ENCODE assay signal across 18 cellular contexts in the genomic region with DNA sequence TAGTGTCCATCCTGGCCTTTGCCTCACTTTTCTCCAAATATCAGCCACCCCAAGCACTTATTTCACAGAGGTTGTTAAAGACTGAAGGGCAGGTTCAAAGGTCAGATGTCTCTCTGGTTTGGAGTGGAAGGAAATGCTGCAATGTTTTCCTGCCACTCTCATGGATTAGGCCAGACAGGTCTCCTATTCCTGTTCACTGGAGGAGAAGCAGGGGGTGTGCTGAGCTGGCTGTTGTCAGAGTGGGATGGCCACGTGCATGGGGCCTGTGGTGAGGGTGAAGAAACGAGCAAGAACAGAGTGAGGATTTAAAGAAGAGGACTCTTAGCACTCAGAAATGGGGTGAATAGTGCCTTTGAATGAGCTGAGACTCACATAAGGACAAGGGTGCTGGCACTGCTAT. TPM values are rescaled to one million over a fixed set of nuclear protein-coding genes. Genes with fewer than 3 reads are reported as not detected.
DNase-seq lines count a peak whose midpoint lies in the region; ATAC-seq, FAIRE-seq and TF ChIP-seq lines count a peak whose summit lies in the region.
"Had no signal": no experiment of that assay in that cellular context is flagged by ENCODE, and none has a peak within 500 bp of the region (broad histone marks: within the 10 kb centered on the region; RNA-seq: fewer than 3 reads in every experiment).

No MANE protein-coding gene starts in this region.

- H3K4me3 ChIP-seq in HepG2 (replicated peaks in 1 of 3; ENCODE audit: insufficient read depth in 1 of 3, low read depth in 2 of 3, low read length in 3 of 3), result no peak overlapping the region
- H3K4me3 ChIP-seq in A673 (ENCODE audit: low read depth, low read length, poor library complexity, severe bottlenecking), result no peak overlapping the region
- H3K4me3 ChIP-seq: MG63, PC-9 had no signal

- H3K4me2 ChIP-seq in HepG2 (ENCODE audit: low read depth, low read length), result peak overlapping the region; percentile 39; the same call in 1 of the 2 replicates
- H3K4me2 ChIP-seq: PC-9 had no signal

- no peak for TF ChIP-seq EP300 in HepG2 (IDR thresholded peaks at IDR 0.05; ENCODE audit: low read depth in 2 of 2, low read length in 2 of 2)
- TF ChIP-seq EP300 in HepG2 (CRISPR knock-in tag; IDR thresholded peaks at IDR 0.05; ENCODE audit: borderline replicate concordance), result no peak

- H3K4me1 ChIP-seq in HepG2 (ENCODE audit: insufficient read depth, low read length) (peaks cover 49% of the 10 kb centered on the region), A673 (ENCODE audit: insufficient read depth, low read length, poor library complexity, severe bottlenecking) (no peaks in the 10 kb centered on the region)

- peak overlapping the region; percentile 22 for H3K27ac Mint-ChIP-seq in activated T-helper 17 cell treated with anti-CD3 and anti-CD28 coated beads, Interleukin-2, amount 50 U/mL, for 72 hours
- peak overlapping the region; percentile 55 for H3K27ac Mint-ChIP-seq in stimulated activated effector memory CD8-positive, alpha-beta T cell treated with anti-CD3 and anti-CD28 coated beads, Interleukin-12 subunit alpha, Interleukin-12 subunit beta, amount 100 ng/mL, for 72 hours
- H3K27ac Mint-ChIP-seq in natural killer cell treated with Interleukin-12 subunit alpha and Interleukin-12 subunit beta and Interleukin-15 and Interleukin-18, amount 100 ng/mL, for 72 hours, result no peak overlapping the region

- no peaks in the 10 kb centered on the region for H3K79me2 ChIP-seq in HepG2 (ENCODE audit: insufficient read depth, low read length)

- H3K4me1 Mint-ChIP-seq in activated T-helper 17 cell treated with anti-CD3 and anti-CD28 coated beads, Interleukin-2, amount 50 U/mL, for 72 hours, result no peaks in the 10 kb centered on the region
- peaks cover 8% of the 10 kb centered on the region for H3K4me1 Mint-ChIP-seq in stimulated activated effector memory CD8-positive, alpha-beta T cell treated with anti-CD3 and anti-CD28 coated beads, Interleukin-12 subunit alpha, Interleukin-12 subunit beta, amount 100 ng/mL, for 72 hours
- H3K4me1 Mint-ChIP-seq in natural killer cell treated with Interleukin-12 subunit alpha and Interleukin-12 subunit beta and Interleukin-15 and Interleukin-18, amount 100 ng/mL, for 72 hours (ENCODE audit: low read depth in 2 of 2), result no peaks in the 10 kb centered on the region

- H2AFZ ChIP-seq in HepG2 (ENCODE audit: low read length), result no peak overlapping the region
- H2AFZ ChIP-seq: PC-9 had no signal

- no peaks in the 10 kb centered on the region for H3K36me3 Mint-ChIP-seq in activated T-helper 17 cell treated with anti-CD3 and anti-CD28 coated beads, Interleukin-2, amount 50 U/mL, for 72 hours (ENCODE audit: low read depth)
- no peaks in the 10 kb centered on the region for H3K36me3 Mint-ChIP-seq in stimulated activated effector memory CD8-positive, alpha-beta T cell treated with anti-CD3 and anti-CD28 coated beads, Interleukin-12 subunit alpha, Interleukin-12 subunit beta, amount 100 ng/mL, for 72 hours
- H3K36me3 Mint-ChIP-seq in natural killer cell treated with Interleukin-12 subunit alpha and Interleukin-12 subunit beta and Interleukin-15 and Interleukin-18, amount 100 ng/mL, for 72 hours, result no peaks in the 10 kb centered on the region

- TF ChIP-seq POLR2A in HepG2 (IDR thresholded peaks at IDR 0.05; ENCODE audit: insufficient read depth in 1 of 2, low read depth in 2 of 2, low read length in 2 of 2), result no peak

- BruUV-seq in HepG2 (replicated peaks; lab: Mats Ljungman, UMichigan) (no TSS peak), A673 (replicated peaks; lab: Mats Ljungman, UMichigan) (no TSS peak)

- TF ChIP-seq RAD21 in HepG2 (CRISPR knock-in tag; IDR thresholded peaks at IDR 0.05), result no peak

- no peaks in the 10 kb centered on the region for H3K9me3 Mint-ChIP-seq in activated T-helper 17 cell treated with anti-CD3 and anti-CD28 coated beads, Interleukin-2, amount 50 U/mL, for 72 hours
- H3K9me3 Mint-ChIP-seq in stimulated activated effector memory CD8-positive, alpha-beta T cell treated with anti-CD3 and anti-CD28 coated beads, Interleukin-12 subunit alpha, Interleukin-12 subunit beta, amount 100 ng/mL, for 72 hours, result no peaks in the 10 kb centered on the region
- no peaks in the 10 kb centered on the region for H3K9me3 Mint-ChIP-seq in natural killer cell treated with Interleukin-12 subunit alpha and Interleukin-12 subunit beta and Interleukin-15 and Interleukin-18, amount 100 ng/mL, for 72 hours

- peak; percentile 85 for FAIRE-seq in HepG2 (lab: Jason Lieb, UNC)

- no peaks in the 10 kb centered on the region for H4K20me1 ChIP-seq in HepG2 (ENCODE audit: insufficient read depth, low read length)

- POLR2A ChIA-PET in HepG2 (lab: Yijun Ruan, JAX) (interaction anchor here (0.8 to 2.3 kb wide), 4 partner anchors 21 to 87 kb away, joined by 3 to 9 read pairs (median 4); a partner anchor contains a TSS), A673 (lab: Charles Lee; ENCODE audit: low non-redundant PET) (no interaction called here)

- no peak overlapping the region for H3K9ac ChIP-seq in HepG2 (ENCODE audit: insufficient read depth, low read depth, low read length)

- H3K36me3 ChIP-seq in HepG2 (replicated peaks in 1 of 2; ENCODE audit: control insufficient read depth in 1 of 2, insufficient read depth in 2 of 2, low read length in 2 of 2), result no peaks in the 10 kb centered on the region
- H3K36me3 ChIP-seq in A673 (ENCODE audit: insufficient read depth, low read length, poor library complexity, severe bottlenecking), result no peaks in the 10 kb centered on the region

- intact Hi-C loops in HepG2 (cut with micrococcal nuclease; ENCODE audit: unreplicated experiment), result no loop called here
- intact Hi-C loops in A673 (cut with micrococcal nuclease; ENCODE audit: unreplicated experiment), result no loop called here

- H3K4me3 Mint-ChIP-seq in activated T-helper 17 cell treated with anti-CD3 and anti-CD28 coated beads, Interleukin-2, amount 50 U/mL, for 72 hours, result no peak overlapping the region
- no peak overlapping the region for H3K4me3 Mint-ChIP-seq in stimulated activated effector memory CD8-positive, alpha-beta T cell treated with anti-CD3 and anti-CD28 coated beads, Interleukin-12 subunit alpha, Interleukin-12 subunit beta, amount 100 ng/mL, for 72 hours
- H3K4me3 Mint-ChIP-seq in natural killer cell treated with Interleukin-12 subunit alpha and Interleukin-12 subunit beta and Interleukin-15 and Interleukin-18, amount 100 ng/mL, for 72 hours, result no peak overlapping the region

- 2% methylated on average over 2 of the region's 2 CpGs for WGBS in HepG2 (ENCODE audit: low lambda C conversion rate)

- no peak for ATAC-seq in activated T-helper 17 cell treated with anti-CD3 and anti-CD28 coated beads, Interleukin-2, amount 50 U/mL, for 72 hours (replicated peaks)
- ATAC-seq in HepG2 (peak; percentile 58), HG02759 (IDR thresholded peaks at IDR 0.05; ENCODE audit: unreplicated experiment) (no peak)
- ATAC-seq in stimulated activated effector memory CD8-positive, alpha-beta T cell treated with anti-CD3 and anti-CD28 coated beads, Interleukin-12 subunit alpha, Interleukin-12 subunit beta, amount 100 ng/mL, for 72 hours, result no peak
- no peak for ATAC-seq in natural killer cell treated with Interleukin-12 subunit alpha and Interleukin-12 subunit beta and Interleukin-15 and Interleukin-18, amount 100 ng/mL, for 72 hours

- H3K9me3 ChIP-seq in HepG2 (ENCODE audit: low read length) (no peaks in the 10 kb centered on the region), A673 (ENCODE audit: low read depth, low read length, poor library complexity, severe bottlenecking) (no peaks in the 10 kb centered on the region)
- H3K9me3 ChIP-seq: MG63 had no signal

- no peaks in the 10 kb centered on the region for H3K27me3 Mint-ChIP-seq in activated T-helper 17 cell treated with anti-CD3 and anti-CD28 coated beads, Interleukin-2, amount 50 U/mL, for 72 hours
- H3K27me3 Mint-ChIP-seq in natural killer cell treated with Interleukin-12 subunit alpha and Interleukin-12 subunit beta and Interleukin-15 and Interleukin-18, amount 100 ng/mL, for 72 hours, result no peaks in the 10 kb centered on the region

- H3K27ac ChIP-seq in HepG2 (ENCODE audit: extremely low read length, insufficient read depth, low read length) (no peak overlapping the region), A673 (ENCODE audit: low read depth, low read length, poor library complexity, severe bottlenecking) (no peak overlapping the region)
- H3K27ac ChIP-seq: HL-60, PC-9 had no signal

- no peaks in the 10 kb centered on the region; a peak in 1 of 5 replicates for H3K27me3 ChIP-seq in HepG2 (ENCODE audit: control insufficient read depth in 1 of 2, insufficient read depth in 2 of 2, low read length in 2 of 2)
- H3K27me3 ChIP-seq in A673 (replicated peaks; ENCODE audit: insufficient read depth, low read depth, low read length, poor library complexity), result no peaks in the 10 kb centered on the region
- H3K27me3 ChIP-seq: MG63 had no signal

- no peak for TF ChIP-seq CTCF in HepG2 (CRISPR knock-in tag; IDR thresholded peaks at IDR 0.05)
- no peak for TF ChIP-seq CTCF in A673 (conservative IDR thresholded peaks at IDR 0.05; ENCODE audit: low read depth, low read length)

- peak; percentile 43 for DNase-seq in HuH-7 (ENCODE audit: low spot score)
- DNase-seq in HepG2 (ENCODE audit: low spot score), result peak; percentile 48
- DNase-seq in stimulated activated effector memory CD8-positive, alpha-beta T cell treated with anti-CD3 and anti-CD28 coated beads, Interleukin-12 subunit alpha, Interleukin-12 subunit beta, amount 100 ng/mL, for 72 hours (ENCODE audit: low spot score in 2 of 2), result no peak
- DNase-seq in A673 (ENCODE audit: low spot score), result no peak
- DNase-seq in natural killer cell treated with Interleukin-12 subunit alpha and Interleukin-12 subunit beta and Interleukin-15 and Interleukin-18, amount 100 ng/mL, for 72 hours (ENCODE audit: low spot score), result no peak
- no peak for DNase-seq in AG20443 (ENCODE audit: low spot score)
- DNase-seq: COR-L47, MG63, NCI-H187 treated with DMSO at 0.1 percent for 48 hours, NCI-H2171, NCI-H446 treated with DMSO at 0.1 percent for 48 hours, NCI-H748 treated with DMSO at 0.1 percent for 48 hours, PC-9 had no signal

- CTCF ChIA-PET in HepG2 (lab: Yijun Ruan, JAX; ENCODE audit: low intra/inter-chr PET ratio, low total read pairs) (no interaction called here), A673 (lab: Charles Lee) (no interaction called here)

- in situ Hi-C loops in HepG2 (cut with HindIII; ENCODE audit: extremely low pct_ligation_motif_present, low pct_unique_long_range_greater_than_20kb), result no loop called here

RNA-seq across cellular contexts. Expression of a gene that starts 6.7 kb away (rescaled TPM):
- 1 to 10 TPM; 2.4 to 6.8 TPM for total RNA-seq in activated T-helper 17 cell treated with anti-CD3 and anti-CD28 coated beads, Interleukin-2, amount 50 U/mL, for 72 hours
- total RNA-seq in HepG2 (2016; rRNA removed; fragmentation: Illumina TruSeq; extraction: Trizol), result 1.5 and 2.1 TPM in 2 replicates
- total RNA-seq in HepG2 (2016; cell fraction: cytosol; rRNA removed; fragmentation: Illumina TruSeq; extraction: Trizol; ENCODE audit: low read depth), result 1.6 TPM in 2 replicates
- 0.91 and 1.5 TPM in 2 replicates for total RNA-seq in HepG2 (2016; cell fraction: insoluble cytoplasmic fraction; rRNA removed; fragmentation: Illumina TruSeq; extraction: Trizol)
- total RNA-seq in HepG2 (2016; cell fraction: membrane; rRNA removed; fragmentation: Illumina TruSeq; extraction: Trizol), result 2.0 and 2.1 TPM in 2 replicates
- total RNA-seq in HepG2 (2016; cell fraction: nucleus; rRNA removed; fragmentation: Illumina TruSeq; extraction: Trizol), result 2.3 and 3.3 TPM in 2 replicates
- polyA plus RNA-seq in HepG2 (2011; rRNA removed), result 2.7 and 3.9 TPM in 2 replicates
- 2.2 and 3.1 TPM in 2 replicates for polyA plus RNA-seq in HepG2 (2011; cell fraction: cytosol; rRNA removed)
- polyA plus RNA-seq in HepG2 (2011; cell fraction: nucleus; rRNA removed), result 9.3 and 11.8 TPM in 2 replicates
- polyA plus RNA-seq in HepG2 (2012), result 5.9 and 6.5 TPM in 2 replicates
- polyA plus RNA-seq in HepG2 (2016; cell fraction: cytosol; fragmentation: Illumina TruSeq; extraction: Trizol; ENCODE audit: low read depth), result 2.5 and 2.9 TPM in 2 replicates
- polyA plus RNA-seq in HepG2 (2016; cell fraction: insoluble cytoplasmic fraction; fragmentation: Illumina TruSeq; extraction: Trizol; ENCODE audit: low read depth), result 2.5 and 3.9 TPM in 2 replicates
- polyA plus RNA-seq in HepG2 (2016; cell fraction: membrane; fragmentation: Illumina TruSeq; extraction: Trizol; ENCODE audit: low read depth), result 4.6 and 5.4 TPM in 2 replicates
- polyA plus RNA-seq in HepG2 (2016; cell fraction: nucleus; fragmentation: Illumina TruSeq; extraction: Trizol; ENCODE audit: insufficient read depth, low read depth), result 4.5 and 5.5 TPM in 2 replicates
- 2.5 and 7.0 TPM in 2 replicates for polyA minus RNA-seq in HepG2 (2011; rRNA and poly(A)+ RNA removed; ENCODE audit: low replicate concordance)
- polyA minus RNA-seq in HepG2 (2011; cell fraction: cytosol; rRNA and poly(A)+ RNA removed), result 1.8 and 2.8 TPM in 2 replicates
- 5.0 and 5.8 TPM in 2 replicates for polyA minus RNA-seq in HepG2 (2011; cell fraction: nucleus; rRNA and poly(A)+ RNA removed)
- 6.9 and 10.9 TPM in 2 replicates for total RNA-seq in A673 (2021)
- total RNA-seq in natural killer cell treated with Interleukin-12 subunit alpha and Interleukin-12 subunit beta and Interleukin-15 and Interleukin-18, amount 100 ng/mL, for 72 hours, result 1 to 10 TPM; 1.8 TPM

RNA-seq across cellular contexts. Expression of a gene that starts 7.2 kb away (rescaled TPM):
- total RNA-seq in activated T-helper 17 cell treated with anti-CD3 and anti-CD28 coated beads, Interleukin-2, amount 50 U/mL, for 72 hours, result not detected
- not detected in 2 replicates for total RNA-seq in HepG2 (2016; rRNA removed; fragmentation: Illumina TruSeq; extraction: Trizol)
- total RNA-seq in HepG2 (2016; cell fraction: cytosol; rRNA removed; fragmentation: Illumina TruSeq; extraction: Trizol; ENCODE audit: low read depth), result not detected in 2 replicates
- not detected in 2 replicates for total RNA-seq in HepG2 (2016; cell fraction: insoluble cytoplasmic fraction; rRNA removed; fragmentation: Illumina TruSeq; extraction: Trizol)
- not detected in 2 replicates for total RNA-seq in HepG2 (2016; cell fraction: membrane; rRNA removed; fragmentation: Illumina TruSeq; extraction: Trizol)
- total RNA-seq in HepG2 (2016; cell fraction: nucleus; rRNA removed; fragmentation: Illumina TruSeq; extraction: Trizol), result not detected in 2 replicates
- not detected in 2 replicates for polyA plus RNA-seq in HepG2 (2011; rRNA removed)
- polyA plus RNA-seq in HepG2 (2011; cell fraction: cytosol; rRNA removed), result not detected in 2 replicates
- not detected in 2 replicates for polyA plus RNA-seq in HepG2 (2011; cell fraction: nucleus; rRNA removed)
- polyA plus RNA-seq in HepG2 (2012), result 0.11 and 0.15 TPM in 2 replicates
- not detected in 2 replicates for polyA plus RNA-seq in HepG2 (2016; cell fraction: cytosol; fragmentation: Illumina TruSeq; extraction: Trizol; ENCODE audit: low read depth)
- polyA plus RNA-seq in HepG2 (2016; cell fraction: insoluble cytoplasmic fraction; fragmentation: Illumina TruSeq; extraction: Trizol; ENCODE audit: low read depth), result not detected in 2 replicates
- polyA plus RNA-seq in HepG2 (2016; cell fraction: membrane; fragmentation: Illumina TruSeq; extraction: Trizol; ENCODE audit: low read depth), result not detected in 2 replicates
- polyA plus RNA-seq in HepG2 (2016; cell fraction: nucleus; fragmentation: Illumina TruSeq; extraction: Trizol; ENCODE audit: insufficient read depth, low read depth), result not detected in 2 replicates
- not detected in 2 replicates for polyA minus RNA-seq in HepG2 (2011; rRNA and poly(A)+ RNA removed; ENCODE audit: low replicate concordance)
- not detected in 2 replicates for polyA minus RNA-seq in HepG2 (2011; cell fraction: cytosol; rRNA and poly(A)+ RNA removed)
- not detected in 2 replicates for polyA minus RNA-seq in HepG2 (2011; cell fraction: nucleus; rRNA and poly(A)+ RNA removed)
- total RNA-seq in A673 (2021), result not detected in 2 replicates
- total RNA-seq in natural killer cell treated with Interleukin-12 subunit alpha and Interleukin-12 subunit beta and Interleukin-15 and Interleukin-18, amount 100 ng/mL, for 72 hours, result not detected
- total RNA-seq: PC-9, SK-MEL-5 had no signal

RNA-seq across cellular contexts. Expression of a gene that starts 20.9 kb away (rescaled TPM):
- 10 to 100 TPM; 27.7 to 38.0 TPM for total RNA-seq in activated T-helper 17 cell treated with anti-CD3 and anti-CD28 coated beads, Interleukin-2, amount 50 U/mL, for 72 hours
- total RNA-seq in HepG2 (2016; rRNA removed; fragmentation: Illumina TruSeq; extraction: Trizol) (51.4 and 56.2 TPM in 2 replicates), A673 (2021) (51.5 and 68.9 TPM in 2 replicates)
- 34.3 and 49.7 TPM in 2 replicates for total RNA-seq in HepG2 (2016; cell fraction: cytosol; rRNA removed; fragmentation: Illumina TruSeq; extraction: Trizol; ENCODE audit: low read depth)
- total RNA-seq in HepG2 (2016; cell fraction: insoluble cytoplasmic fraction; rRNA removed; fragmentation: Illumina TruSeq; extraction: Trizol), result 51.7 and 55.6 TPM in 2 replicates
- total RNA-seq in HepG2 (2016; cell fraction: membrane; rRNA removed; fragmentation: Illumina TruSeq; extraction: Trizol), result 40.2 and 44.8 TPM in 2 replicates
- total RNA-seq in HepG2 (2016; cell fraction: nucleus; rRNA removed; fragmentation: Illumina TruSeq; extraction: Trizol), result 24.8 and 29.5 TPM in 2 replicates
- 37.9 and 41.5 TPM in 2 replicates for polyA plus RNA-seq in HepG2 (2011; rRNA removed)
- 37.0 and 40.4 TPM in 2 replicates for polyA plus RNA-seq in HepG2 (2011; cell fraction: cytosol; rRNA removed)
- polyA plus RNA-seq in HepG2 (2011; cell fraction: nucleus; rRNA removed), result 33.1 and 38.4 TPM in 2 replicates
- polyA plus RNA-seq in HepG2 (2012), result 39.7 and 44.2 TPM in 2 replicates
- 37.5 and 48.1 TPM in 2 replicates for polyA plus RNA-seq in HepG2 (2016; cell fraction: cytosol; fragmentation: Illumina TruSeq; extraction: Trizol; ENCODE audit: low read depth)
- 53.1 and 56.8 TPM in 2 replicates for polyA plus RNA-seq in HepG2 (2016; cell fraction: insoluble cytoplasmic fraction; fragmentation: Illumina TruSeq; extraction: Trizol; ENCODE audit: low read depth)
- 35.4 and 38.9 TPM in 2 replicates for polyA plus RNA-seq in HepG2 (2016; cell fraction: membrane; fragmentation: Illumina TruSeq; extraction: Trizol; ENCODE audit: low read depth)
- 39.8 and 44.2 TPM in 2 replicates for polyA plus RNA-seq in HepG2 (2016; cell fraction: nucleus; fragmentation: Illumina TruSeq; extraction: Trizol; ENCODE audit: insufficient read depth, low read depth)
- polyA minus RNA-seq in HepG2 (2011; rRNA and poly(A)+ RNA removed; ENCODE audit: low replicate concordance), result 10.5 and 17.0 TPM in 2 replicates
- polyA minus RNA-seq in HepG2 (2011; cell fraction: cytosol; rRNA and poly(A)+ RNA removed), result 6.2 TPM in 2 replicates
- 9.4 and 13.8 TPM in 2 replicates for polyA minus RNA-seq in HepG2 (2011; cell fraction: nucleus; rRNA and poly(A)+ RNA removed)
- total RNA-seq in natural killer cell treated with Interleukin-12 subunit alpha and Interleukin-12 subunit beta and Interleukin-15 and Interleukin-18, amount 100 ng/mL, for 72 hours, result 10 to 100 TPM; 40.8 to 46.8 TPM

RNA-seq across cellular contexts. Expression of a gene that starts 23.7 kb away (rescaled TPM):
- total RNA-seq in activated T-helper 17 cell treated with anti-CD3 and anti-CD28 coated beads, Interleukin-2, amount 50 U/mL, for 72 hours, result under 1 TPM; 0.43 to 0.58 TPM
- total RNA-seq in HepG2 (2016; rRNA removed; fragmentation: Illumina TruSeq; extraction: Trizol), result 0.27 TPM in 1 of 2 replicates, not detected in the other
- 0.18 TPM in 1 of 2 replicates, not detected in the other for total RNA-seq in HepG2 (2016; cell fraction: cytosol; rRNA removed; fragmentation: Illumina TruSeq; extraction: Trizol; ENCODE audit: low read depth)
- 0.16 and 0.37 TPM in 2 replicates for total RNA-seq in HepG2 (2016; cell fraction: insoluble cytoplasmic fraction; rRNA removed; fragmentation: Illumina TruSeq; extraction: Trizol)
- 0.10 and 0.22 TPM in 2 replicates for total RNA-seq in HepG2 (2016; cell fraction: membrane; rRNA removed; fragmentation: Illumina TruSeq; extraction: Trizol)
- total RNA-seq in HepG2 (2016; cell fraction: nucleus; rRNA removed; fragmentation: Illumina TruSeq; extraction: Trizol), result 1.1 and 1.2 TPM in 2 replicates
- 0.18 and 0.22 TPM in 2 replicates for polyA plus RNA-seq in HepG2 (2011; rRNA removed)
- 0.20 TPM in 1 of 2 replicates, not detected in the other for polyA plus RNA-seq in HepG2 (2011; cell fraction: cytosol; rRNA removed)
- polyA plus RNA-seq in HepG2 (2011; cell fraction: nucleus; rRNA removed), result 1.5 and 2.4 TPM in 2 replicates
- polyA plus RNA-seq in HepG2 (2012), result 0.21 and 0.68 TPM in 2 replicates
- polyA plus RNA-seq in HepG2 (2016; cell fraction: cytosol; fragmentation: Illumina TruSeq; extraction: Trizol; ENCODE audit: low read depth), result not detected in 2 replicates
- not detected in 2 replicates for polyA plus RNA-seq in HepG2 (2016; cell fraction: insoluble cytoplasmic fraction; fragmentation: Illumina TruSeq; extraction: Trizol; ENCODE audit: low read depth)
- 0.10 TPM in 1 of 2 replicates, not detected in the other for polyA plus RNA-seq in HepG2 (2016; cell fraction: membrane; fragmentation: Illumina TruSeq; extraction: Trizol; ENCODE audit: low read depth)
- polyA plus RNA-seq in HepG2 (2016; cell fraction: nucleus; fragmentation: Illumina TruSeq; extraction: Trizol; ENCODE audit: insufficient read depth, low read depth), result 0.81 and 1.0 TPM in 2 replicates
- 0.32 and 0.37 TPM in 2 replicates for polyA minus RNA-seq in HepG2 (2011; rRNA and poly(A)+ RNA removed; ENCODE audit: low replicate concordance)
- not detected in 2 replicates for polyA minus RNA-seq in HepG2 (2011; cell fraction: cytosol; rRNA and poly(A)+ RNA removed)
- polyA minus RNA-seq in HepG2 (2011; cell fraction: nucleus; rRNA and poly(A)+ RNA removed), result 1.5 and 2.4 TPM in 2 replicates
- 1.1 and 1.4 TPM in 2 replicates for total RNA-seq in A673 (2021)
- total RNA-seq in natural killer cell treated with Interleukin-12 subunit alpha and Interleukin-12 subunit beta and Interleukin-15 and Interleukin-18, amount 100 ng/mL, for 72 hours, result 1 to 10 TPM in 1 of 2 donors, under 1 TPM in 1; 0.19 to 1.6 TPM

RNA-seq across cellular contexts. Expression of a gene that starts 34.4 kb away (rescaled TPM):
- total RNA-seq in activated T-helper 17 cell treated with anti-CD3 and anti-CD28 coated beads, Interleukin-2, amount 50 U/mL, for 72 hours, result not detected
- total RNA-seq in HepG2 (2016; rRNA removed; fragmentation: Illumina TruSeq; extraction: Trizol) (not detected in 2 replicates), A673 (2021) (not detected in 2 replicates)
- not detected in 2 replicates for total RNA-seq in HepG2 (2016; cell fraction: cytosol; rRNA removed; fragmentation: Illumina TruSeq; extraction: Trizol; ENCODE audit: low read depth)
- total RNA-seq in HepG2 (2016; cell fraction: insoluble cytoplasmic fraction; rRNA removed; fragmentation: Illumina TruSeq; extraction: Trizol), result not detected in 2 replicates
- total RNA-seq in HepG2 (2016; cell fraction: membrane; rRNA removed; fragmentation: Illumina TruSeq; extraction: Trizol), result not detected in 2 replicates
- total RNA-seq in HepG2 (2016; cell fraction: nucleus; rRNA removed; fragmentation: Illumina TruSeq; extraction: Trizol), result not detected in 2 replicates
- polyA plus RNA-seq in HepG2 (2011; rRNA removed), result not detected in 2 replicates
- not detected in 2 replicates for polyA plus RNA-seq in HepG2 (2011; cell fraction: cytosol; rRNA removed)
- not detected in 2 replicates for polyA plus RNA-seq in HepG2 (2011; cell fraction: nucleus; rRNA removed)
- not detected in 2 replicates for polyA plus RNA-seq in HepG2 (2012)
- not detected in 2 replicates for polyA plus RNA-seq in HepG2 (2016; cell fraction: cytosol; fragmentation: Illumina TruSeq; extraction: Trizol; ENCODE audit: low read depth)
- not detected in 2 replicates for polyA plus RNA-seq in HepG2 (2016; cell fraction: insoluble cytoplasmic fraction; fragmentation: Illumina TruSeq; extraction: Trizol; ENCODE audit: low read depth)
- polyA plus RNA-seq in HepG2 (2016; cell fraction: membrane; fragmentation: Illumina TruSeq; extraction: Trizol; ENCODE audit: low read depth), result not detected in 2 replicates
- not detected in 2 replicates for polyA plus RNA-seq in HepG2 (2016; cell fraction: nucleus; fragmentation: Illumina TruSeq; extraction: Trizol; ENCODE audit: insufficient read depth, low read depth)
- not detected in 2 replicates for polyA minus RNA-seq in HepG2 (2011; rRNA and poly(A)+ RNA removed; ENCODE audit: low replicate concordance)
- polyA minus RNA-seq in HepG2 (2011; cell fraction: cytosol; rRNA and poly(A)+ RNA removed), result not detected in 2 replicates
- polyA minus RNA-seq in HepG2 (2011; cell fraction: nucleus; rRNA and poly(A)+ RNA removed), result not detected in 2 replicates
- total RNA-seq in natural killer cell treated with Interleukin-12 subunit alpha and Interleukin-12 subunit beta and Interleukin-15 and Interleukin-18, amount 100 ng/mL, for 72 hours, result not detected
- total RNA-seq: PC-9, SK-MEL-5 had no signal
- polyA plus RNA-seq: CD14-positive monocyte had no signal

Comparison
In these comparisons a context has a peak if more than half of its experiments do, and no peak if none do; other contexts are left out.
1. DNase-seq: peak in HuH-7 (single experiment) and HepG2 (single experiment); none in stimulated activated effector memory CD8-positive, alpha-beta T cell treated with anti-CD3 and anti-CD28 coated beads, Interleukin-12 subunit alpha, Interleukin-12 subunit beta, amount 100 ng/mL, for 72 hours (0 of 2), A673 (single experiment), natural killer cell treated with Interleukin-12 subunit alpha and Interleukin-12 subunit beta and Interleukin-15 and Interleukin-18, amount 100 ng/mL, for 72 hours (single experiment) and AG20443 (single experiment).
2. H3K27ac Mint-ChIP-seq: peak in activated T-helper 17 cell treated with anti-CD3 and anti-CD28 coated beads, Interleukin-2, amount 50 U/mL, for 72 hours (single experiment) and stimulated activated effector memory CD8-positive, alpha-beta T cell treated with anti-CD3 and anti-CD28 coated beads, Interleukin-12 subunit alpha, Interleukin-12 subunit beta, amount 100 ng/mL, for 72 hours (single experiment); none in natural killer cell treated with Interleukin-12 subunit alpha and Interleukin-12 subunit beta and Interleukin-15 and Interleukin-18, amount 100 ng/mL, for 72 hours (0 of 2).